In genomic region chr22:46775789-46776485, GRCh38 we compare ENCODE assay signal across 9 cellular contexts. TPM values are rescaled to one million over a fixed set of nuclear protein-coding genes. Genes with fewer than 3 reads are reported as not detected.
DNase-seq lines count a peak whose midpoint lies in the region; ATAC-seq, FAIRE-seq and TF ChIP-seq lines count a peak whose summit lies in the region.
"Had no signal": no experiment of that assay in that cellular context is flagged by ENCODE, and none has a peak within 500 bp of the region (broad histone marks: within the 10 kb centered on the region; RNA-seq: fewer than 3 reads in every experiment).

No MANE protein-coding gene starts in this region.

- H3K4me1 ChIP-seq in Caco-2: peaks cover 38% of the 10 kb centered on the region

- no peak overlapping the region for H3K4me3 ChIP-seq in Caco-2 (ENCODE audit: low read depth, low read length)
- no peak overlapping the region for H3K4me3 ChIP-seq in bronchial epithelial cell (ENCODE audit: low read depth, low read length)
- H3K4me3 ChIP-seq: gastroesophageal sphincter had no signal

- no peak for TF ChIP-seq CTCF in Caco-2 (IDR thresholded peaks at IDR 0.05; ENCODE audit: insufficient read depth in 1 of 2, low read depth in 1 of 2, low read length in 1 of 2, severe bottlenecking in 1 of 2, unreplicated experiment in 1 of 2)
- TF ChIP-seq CTCF in bronchial epithelial cell (IDR thresholded peaks at IDR 0.05; ENCODE audit: insufficient read depth, low read length, severe bottlenecking): no peak
- TF ChIP-seq CTCF in natural killer cell (IDR thresholded peaks at IDR 0.05): no peak

- peak; percentile 88 for FAIRE-seq in bronchial epithelial cell (lab: Jason Lieb, UNC)

- H3K36me3 Mint-ChIP-seq in Caco-2 (ENCODE audit: insufficient read depth, unreplicated experiment) (peaks cover 12% of the 10 kb centered on the region), IgD-negative memory B cell (no peaks in the 10 kb centered on the region), natural killer cell (no peaks in the 10 kb centered on the region)

- intact Hi-C loops in Caco-2 (cut with micrococcal nuclease; ENCODE audit: unreplicated experiment): loop anchor here (2.0 kb wide), 1 partner anchor 27 kb away; no protein-coding TSS in a partner anchor
- intact Hi-C loops in natural killer cell (cut with micrococcal nuclease): no loop called here

- CTCF ChIA-PET in Caco-2 (lab: Charles Lee): interaction anchor here (1.0 kb wide), 1 partner anchor 21 kb away, joined by 5 read pairs; no protein-coding TSS in a partner anchor

- no peaks in the 10 kb centered on the region for H3K9me3 Mint-ChIP-seq in Caco-2 (ENCODE audit: unreplicated experiment)
- no peaks in the 10 kb centered on the region for H3K9me3 Mint-ChIP-seq in IgD-negative memory B cell
- no peaks in the 10 kb centered on the region for H3K9me3 Mint-ChIP-seq in natural killer cell

- DNase-seq in Caco-2: peak; percentile 45 to 53
- no peak for DNase-seq in bronchial epithelial cell (ENCODE audit: low read depth)
- DNase-seq in natural killer cell: no peak
- no peak for DNase-seq in activated effector memory CD4-positive, alpha-beta T cell treated with anti-CD3 and anti-CD28 coated beads, Interleukin-2, amount 50 U/mL, for 16 hours
- no peak for DNase-seq in NCI-H526 (lab: John Stamatoyannopoulos, UW)
- no peak for DNase-seq in effector CD4-positive, alpha-beta T cell
- DNase-seq in NCI-H146 treated with DMSO at 0.1 percent for 48 hours (lab: John Stamatoyannopoulos, UW; ENCODE audit: unreplicated experiment): no peak

- no peaks in the 10 kb centered on the region for H3K9me3 ChIP-seq in Caco-2
- H3K9me3 ChIP-seq: gastroesophageal sphincter had no signal

- H3K4me3 Mint-ChIP-seq in Caco-2 (ENCODE audit: unreplicated experiment): peak overlapping the region; percentile 10
- peak overlapping the region; percentile 74 to 95 (median 80) for H3K4me3 Mint-ChIP-seq in IgD-negative memory B cell
- peak overlapping the region; percentile 55 for H3K4me3 Mint-ChIP-seq in natural killer cell

- ATAC-seq in natural killer cell: no peak
- ATAC-seq: gastroesophageal sphincter had no signal

- POLR2A ChIA-PET in Caco-2 (lab: Charles Lee): interaction anchor here (1.0 kb wide), 1 partner anchor 14 kb away, joined by 5 read pairs; the partner anchor contains the start of gene TBC1D22A

- H3K27me3 ChIP-seq in Caco-2 (replicated peaks; ENCODE audit: control insufficient read depth, insufficient read depth, low read length) (no peaks in the 10 kb centered on the region), bronchial epithelial cell (ENCODE audit: control insufficient read depth, insufficient read depth, low read length) (no peaks in the 10 kb centered on the region)
- H3K27me3 ChIP-seq: gastroesophageal sphincter had no signal

- H3K4me1 Mint-ChIP-seq in Caco-2 (ENCODE audit: low read depth, unreplicated experiment) (peaks cover 34% of the 10 kb centered on the region), IgD-negative memory B cell (peaks cover 56 to 68% (median 68%) of the 10 kb centered on the region in 3 donors), natural killer cell (peaks cover 67 to 69% of the 10 kb centered on the region in 2 donors)

- no peaks in the 10 kb centered on the region; the same call in 1 of the 2 replicates for H3K36me3 ChIP-seq in Caco-2 (ENCODE audit: control insufficient read depth, insufficient read depth, low read length)
- peaks cover 3% of the 10 kb centered on the region for H3K36me3 ChIP-seq in bronchial epithelial cell (ENCODE audit: control insufficient read depth, insufficient read depth, low read length)
- H3K36me3 ChIP-seq: gastroesophageal sphincter had no signal

- peak overlapping the region; percentile 84 for H3K27ac Mint-ChIP-seq in Caco-2 (ENCODE audit: unreplicated experiment)
- peak overlapping the region; percentile 86 to 98 (median 92) for H3K27ac Mint-ChIP-seq in IgD-negative memory B cell
- H3K27ac Mint-ChIP-seq in natural killer cell: peak overlapping the region; percentile 68 to 87

- no peaks in the 10 kb centered on the region for H3K27me3 Mint-ChIP-seq in Caco-2 (ENCODE audit: insufficient read depth, unreplicated experiment)
- H3K27me3 Mint-ChIP-seq in IgD-negative memory B cell: no peaks in the 10 kb centered on the region
- no peaks in the 10 kb centered on the region for H3K27me3 Mint-ChIP-seq in natural killer cell (ENCODE audit: low read depth in 2 of 2)

- no TSS peak for BruUV-seq in Caco-2 (replicated peaks; lab: Mats Ljungman, UMichigan)

RNA-seq across cellular contexts. Expression of gene TBC1D22A, which starts 13.5 kb away (rescaled TPM):
- total RNA-seq in Caco-2 (2022) (26.7 and 32.6 TPM in 2 replicates), bronchial epithelial cell (10.0 and 14.8 TPM in 2 replicates), natural killer cell (10 to 100 TPM; 47.4 to 53.7 (median 53.2) TPM)
- polyA plus RNA-seq in IgD-negative memory B cell: 64.3 TPM

RNA-seq across cellular contexts. Expression of gene CERK, which starts 37.9 kb away (rescaled TPM):
- total RNA-seq in Caco-2 (2022) (35.0 and 37.6 TPM in 2 replicates), bronchial epithelial cell (29.5 and 36.1 TPM in 2 replicates), natural killer cell (10 to 100 TPM; 50.0 to 71.2 (median 55.6) TPM)
- 11.7 TPM for polyA plus RNA-seq in IgD-negative memory B cell

Comparison
In these comparisons a context has a peak if more than half of its experiments do, and no peak if none do; other contexts are left out.
1. DNase-seq: peak in Caco-2 (2 of 2); none in bronchial epithelial cell (single experiment), natural killer cell (single experiment), activated effector memory CD4-positive, alpha-beta T cell treated with anti-CD3 and anti-CD28 coated beads, Interleukin-2, amount 50 U/mL, for 16 hours (single experiment), NCI-H526 (0 of 2), effector CD4-positive, alpha-beta T cell (single experiment) and NCI-H146 treated with DMSO at 0.1 percent for 48 hours (single experiment).
2. H3K4me3 Mint-ChIP-seq: peak in every context shown above with its lines; median percentile 80 in IgD-negative memory B cell; 55 in natural killer cell; 10 in Caco-2.
3. Peak in every context shown above with its lines, with median percentiles within 50 percentile points of each other: H3K27ac Mint-ChIP-seq.